In genomic region chr2:213086050-213086449, GRCh38 we compare ENCODE assay signal across 18 cellular contexts.
DNase-seq lines count a peak whose midpoint lies in the region; ATAC-seq and TF ChIP-seq lines count a peak whose summit lies in the region.
"Had no signal": no experiment of that assay in that cellular context is flagged by ENCODE, and none has a peak within 500 bp of the region (broad histone marks: within the 10 kb centered on the region; RNA-seq: fewer than 3 reads in every experiment).

No MANE protein-coding gene starts in this region.

- intact Hi-C loops in activated CD4-positive, alpha-beta memory T cell treated with anti-CD3 and anti-CD28 coated beads for 36 hours (cut with micrococcal nuclease): no loop called here

- H3K4me1 Mint-ChIP-seq in stimulated activated naive CD8-positive, alpha-beta T cell treated with anti-CD3 and anti-CD28 coated beads, Interleukin-15, Interleukin-2, amounts not matched to agents 100 ng/mL and 50 ng/mL, for 24 hours (ENCODE audit: low read depth): peaks cover 48% of the 10 kb centered on the region
- H3K4me1 Mint-ChIP-seq in WTC11: peaks cover 19% of the 10 kb centered on the region
- no peaks in the 10 kb centered on the region for H3K4me1 Mint-ChIP-seq in activated CD4-positive, alpha-beta memory T cell treated with anti-CD3 and anti-CD28 coated beads for 36 hours (ENCODE audit: low read depth)

- no peaks in the 10 kb centered on the region for H3K9me3 Mint-ChIP-seq in stimulated activated naive CD8-positive, alpha-beta T cell treated with anti-CD3 and anti-CD28 coated beads, Interleukin-15, Interleukin-2, amounts not matched to agents 100 ng/mL and 50 ng/mL, for 24 hours
- H3K9me3 Mint-ChIP-seq in WTC11: no peaks in the 10 kb centered on the region
- H3K9me3 Mint-ChIP-seq in activated CD4-positive, alpha-beta memory T cell treated with anti-CD3 and anti-CD28 coated beads for 36 hours: no peaks in the 10 kb centered on the region

- POLR2A ChIA-PET in WTC11 (lab: Charles Lee): no interaction called here
- POLR2A ChIA-PET in activated CD4-positive, alpha-beta memory T cell treated with anti-CD3 and anti-CD28 coated beads for 36 hours (lab: Charles Lee): no interaction called here

- H3K27ac Mint-ChIP-seq in stimulated activated naive CD8-positive, alpha-beta T cell treated with anti-CD3 and anti-CD28 coated beads, Interleukin-15, Interleukin-2, amounts not matched to agents 100 ng/mL and 50 ng/mL, for 24 hours: peak overlapping the region; percentile 1
- peak overlapping the region; percentile 97 for H3K27ac Mint-ChIP-seq in WTC11
- H3K27ac Mint-ChIP-seq in activated CD4-positive, alpha-beta memory T cell treated with anti-CD3 and anti-CD28 coated beads for 36 hours: no peak overlapping the region

- no peak overlapping the region for H3K4me3 Mint-ChIP-seq in stimulated activated naive CD8-positive, alpha-beta T cell treated with anti-CD3 and anti-CD28 coated beads, Interleukin-15, Interleukin-2, amounts not matched to agents 100 ng/mL and 50 ng/mL, for 24 hours
- no peak overlapping the region for H3K4me3 Mint-ChIP-seq in WTC11
- no peak overlapping the region for H3K4me3 Mint-ChIP-seq in activated CD4-positive, alpha-beta memory T cell treated with anti-CD3 and anti-CD28 coated beads for 36 hours

- H3K36me3 Mint-ChIP-seq in stimulated activated naive CD8-positive, alpha-beta T cell treated with anti-CD3 and anti-CD28 coated beads, Interleukin-15, Interleukin-2, amounts not matched to agents 100 ng/mL and 50 ng/mL, for 24 hours (ENCODE audit: low read depth): peaks cover 4% of the 10 kb centered on the region
- H3K36me3 Mint-ChIP-seq in WTC11: no peaks in the 10 kb centered on the region
- no peaks in the 10 kb centered on the region for H3K36me3 Mint-ChIP-seq in activated CD4-positive, alpha-beta memory T cell treated with anti-CD3 and anti-CD28 coated beads for 36 hours

- DNase-seq in stimulated activated naive CD8-positive, alpha-beta T cell treated with anti-CD3 and anti-CD28 coated beads, Interleukin-15, Interleukin-2, amounts not matched to agents 100 U/mL and 50 U/mL, for 24 hours: no peak
- DNase-seq in WTC11 (ENCODE audit: low spot score): no peak
- DNase-seq in kidney tubule cell (ENCODE audit: low spot score): peak; percentile 29
- no peak for DNase-seq in activated CD4-positive, alpha-beta memory T cell treated with anti-CD3 and anti-CD28 coated beads for 36 hours
- DNase-seq in NCI-H82 (lab: John Stamatoyannopoulos, UW): no peak
- no peak for DNase-seq in COLO668 (lab: John Stamatoyannopoulos, UW; ENCODE audit: unreplicated experiment)
- DNase-seq: activated effector memory CD4-positive, alpha-beta T cell treated with Interleukin-2 at 50 U/mL for 16 hours; amygdala; HCEC 1CT; hypothalamus; left cardiac atrium; NCI-H1417; NCI-H526 treated with DMSO at 0.1 percent for 48 hours; SJCRH30; stomach had no signal

- no peak for ATAC-seq in stimulated activated naive CD8-positive, alpha-beta T cell treated with anti-CD3 and anti-CD28 coated beads, Interleukin-15, Interleukin-2, amounts not matched to agents 100 U/mL and 50 U/mL, for 24 hours
- ATAC-seq in WTC11: peak; percentile 25; the same call in 1 of the 2 replicates
- ATAC-seq in HG02678 (IDR thresholded peaks at IDR 0.05; ENCODE audit: unreplicated experiment): no peak
- ATAC-seq: sciatic nerve had no signal

- no peaks in the 10 kb centered on the region for H3K27me3 Mint-ChIP-seq in stimulated activated naive CD8-positive, alpha-beta T cell treated with anti-CD3 and anti-CD28 coated beads, Interleukin-15, Interleukin-2, amounts not matched to agents 100 ng/mL and 50 ng/mL, for 24 hours
- no peaks in the 10 kb centered on the region for H3K27me3 Mint-ChIP-seq in WTC11 (ENCODE audit: low read depth)
- no peaks in the 10 kb centered on the region for H3K27me3 Mint-ChIP-seq in activated CD4-positive, alpha-beta memory T cell treated with anti-CD3 and anti-CD28 coated beads for 36 hours

- no peak for TF ChIP-seq CTCF in WTC11 (IDR thresholded peaks at IDR 0.05)

- CTCF ChIA-PET in WTC11 (lab: Charles Lee): no interaction called here
- CTCF ChIA-PET in activated CD4-positive, alpha-beta memory T cell treated with anti-CD3 and anti-CD28 coated beads for 36 hours (lab: Charles Lee): no interaction called here

TF ChIP-seq in WTC11, 78 proteins besides CTCF, POLR2A, EP300 and RAD21:
- TF ChIP-seq ZNF232 (CRISPR knock-in tag; IDR thresholded peaks at IDR 0.05): no peak
- TF ChIP-seq ETV6 (CRISPR knock-in tag; IDR thresholded peaks at IDR 0.05): no peak
- no peak for TF ChIP-seq ATF6 (CRISPR knock-in tag; IDR thresholded peaks at IDR 0.05)
- TF ChIP-seq ATF2 (CRISPR knock-in tag; IDR thresholded peaks at IDR 0.05; ENCODE audit: borderline replicate concordance, low read depth): no peak
- no peak for TF ChIP-seq ATF3 (CRISPR knock-in tag; conservative IDR thresholded peaks at IDR 0.05)
- TF ChIP-seq CBFB (CRISPR knock-in tag; IDR thresholded peaks at IDR 0.05; ENCODE audit: low read depth): no peak
- TF ChIP-seq USF1 (CRISPR knock-in tag; IDR thresholded peaks at IDR 0.05): no peak
- no peak for TF ChIP-seq SMAD3 (CRISPR knock-in tag; IDR thresholded peaks at IDR 0.05; ENCODE audit: borderline replicate concordance)
- TF ChIP-seq RELA (CRISPR knock-in tag; IDR thresholded peaks at IDR 0.05; ENCODE audit: borderline replicate concordance): no peak
